In the genomic region with DNA sequence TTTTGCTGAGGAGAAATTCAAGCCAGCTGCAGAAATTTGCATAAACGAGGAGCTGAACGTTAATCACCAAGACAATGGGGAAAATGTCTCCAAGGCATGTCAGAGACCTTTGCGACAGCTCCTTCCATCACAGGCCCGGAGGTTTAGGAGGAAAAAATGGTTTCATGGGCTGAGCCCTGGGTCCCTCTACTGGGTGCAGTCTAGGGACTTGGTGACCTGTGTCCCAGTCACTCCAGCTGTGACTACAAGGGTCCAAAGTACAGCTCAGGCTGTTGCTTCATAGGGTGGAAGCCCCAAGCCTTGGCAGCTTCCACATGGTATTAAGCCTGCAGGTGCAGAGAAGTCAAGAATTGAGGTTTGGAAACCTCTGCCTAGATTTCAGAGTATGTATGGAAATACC, we compare ENCODE assay signal across 2 cellular contexts.
TF ChIP-seq lines count a peak whose summit lies in the region.

No MANE protein-coding gene starts in this region.

TF ChIP-seq in K562, 482 proteins besides CTCF, POLR2A, EP300 and RAD21:
- peak; percentile 46; the same call in 1 of the 2 replicates for TF ChIP-seq CBX1 (IDR thresholded peaks at IDR 0.05; ENCODE audit: low read depth)
- TF ChIP-seq ZFP36 (IDR thresholded peaks at IDR 0.05; ENCODE audit: low read depth, low read length, partially characterized antibody): peak; percentile 86
- TF ChIP-seq, protein P1, sequence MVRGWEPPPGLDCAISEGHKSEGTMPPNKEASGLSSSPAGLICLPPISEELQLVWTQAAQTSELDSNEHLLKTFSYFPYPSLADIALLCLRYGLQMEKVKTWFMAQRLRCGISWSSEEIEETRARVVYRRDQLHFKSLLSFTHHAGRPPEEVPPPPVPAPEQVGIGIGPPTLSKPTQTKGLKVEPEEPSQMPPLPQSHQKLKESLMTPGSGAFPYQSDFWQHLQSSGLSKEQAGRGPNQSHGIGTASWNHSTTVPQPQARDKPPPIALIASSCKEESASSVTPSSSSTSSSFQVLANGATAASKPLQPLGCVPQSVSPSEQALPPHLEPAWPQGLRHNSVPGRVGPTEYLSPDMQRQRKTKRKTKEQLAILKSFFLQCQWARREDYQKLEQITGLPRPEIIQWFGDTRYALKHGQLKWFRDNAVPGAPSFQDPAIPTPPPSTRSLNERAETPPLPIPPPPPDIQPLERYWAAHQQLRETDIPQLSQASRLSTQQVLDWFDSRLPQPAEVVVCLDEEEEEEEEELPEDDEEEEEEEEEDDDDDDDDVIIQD (CRISPR knock-in tag; IDR thresholded peaks at IDR 0.05): no peak
- TF ChIP-seq SMARCA4 (IDR thresholded peaks at IDR 0.05): no peak
- TF ChIP-seq, protein P2, sequence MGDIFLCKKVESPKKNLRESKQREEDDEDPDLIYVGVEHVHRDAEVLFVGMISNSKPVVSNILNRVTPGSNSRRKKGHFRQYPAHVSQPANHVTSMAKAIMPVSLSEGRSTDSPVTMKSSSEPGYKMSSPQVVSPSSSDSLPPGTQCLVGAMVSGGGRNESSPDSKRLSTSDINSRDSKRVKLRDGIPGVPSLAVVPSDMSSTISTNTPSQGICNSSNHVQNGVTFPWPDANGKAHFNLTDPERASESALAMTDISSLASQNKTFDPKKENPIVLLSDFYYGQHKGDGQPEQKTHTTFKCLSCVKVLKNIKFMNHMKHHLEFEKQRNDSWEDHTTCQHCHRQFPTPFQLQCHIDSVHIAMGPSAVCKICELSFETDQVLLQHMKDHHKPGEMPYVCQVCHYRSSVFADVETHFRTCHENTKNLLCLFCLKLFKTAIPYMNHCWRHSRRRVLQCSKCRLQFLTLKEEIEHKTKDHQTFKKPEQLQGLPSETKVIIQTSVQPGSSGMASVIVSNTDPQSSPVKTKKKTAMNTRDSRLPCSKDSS (IDR thresholded peaks at IDR 0.05; ENCODE audit: low read depth, partially characterized antibody): peak; percentile 34
- no peak for TF ChIP-seq NFE2L1 (tag; IDR thresholded peaks at IDR 0.05; ENCODE audit: borderline replicate concordance, low read depth)
- peak in 1 of 2 experiments; percentile 55; a peak in 2 of 3 replicates for TF ChIP-seq CBX3 (IDR thresholded peaks at IDR 0.05; ENCODE audit: borderline replicate concordance in 1 of 2, low read length in 2 of 2)

TF ChIP-seq in HepG2, 621 proteins besides CTCF, POLR2A, EP300 and RAD21:
- TF ChIP-seq PPARG (CRISPR knock-in tag; conservative IDR thresholded peaks at IDR 0.05) (peak; percentile 81), ZFP36 (IDR thresholded peaks at IDR 0.05; ENCODE audit: borderline replicate concordance, low read depth, low read length, partially characterized antibody) (peak; percentile 40), HNF4A (CRISPR knock-in tag; IDR thresholded peaks at IDR 0.05) (peak; percentile 27; the same call in 1 of the 2 replicates), SETDB1 (CRISPR knock-in tag; IDR thresholded peaks at IDR 0.05; ENCODE audit: borderline replicate concordance) (peak; percentile 95)
- TF ChIP-seq, protein P3, sequence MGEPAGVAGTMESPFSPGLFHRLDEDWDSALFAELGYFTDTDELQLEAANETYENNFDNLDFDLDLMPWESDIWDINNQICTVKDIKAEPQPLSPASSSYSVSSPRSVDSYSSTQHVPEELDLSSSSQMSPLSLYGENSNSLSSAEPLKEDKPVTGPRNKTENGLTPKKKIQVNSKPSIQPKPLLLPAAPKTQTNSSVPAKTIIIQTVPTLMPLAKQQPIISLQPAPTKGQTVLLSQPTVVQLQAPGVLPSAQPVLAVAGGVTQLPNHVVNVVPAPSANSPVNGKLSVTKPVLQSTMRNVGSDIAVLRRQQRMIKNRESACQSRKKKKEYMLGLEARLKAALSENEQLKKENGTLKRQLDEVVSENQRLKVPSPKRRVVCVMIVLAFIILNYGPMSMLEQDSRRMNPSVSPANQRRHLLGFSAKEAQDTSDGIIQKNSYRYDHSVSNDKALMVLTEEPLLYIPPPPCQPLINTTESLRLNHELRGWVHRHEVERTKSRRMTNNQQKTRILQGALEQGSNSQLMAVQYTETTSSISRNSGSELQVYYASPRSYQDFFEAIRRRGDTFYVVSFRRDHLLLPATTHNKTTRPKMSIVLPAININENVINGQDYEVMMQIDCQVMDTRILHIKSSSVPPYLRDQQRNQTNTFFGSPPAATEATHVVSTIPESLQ (CRISPR knock-in tag; conservative IDR thresholded peaks at IDR 0.05): no peak
